In the genomic region with DNA sequence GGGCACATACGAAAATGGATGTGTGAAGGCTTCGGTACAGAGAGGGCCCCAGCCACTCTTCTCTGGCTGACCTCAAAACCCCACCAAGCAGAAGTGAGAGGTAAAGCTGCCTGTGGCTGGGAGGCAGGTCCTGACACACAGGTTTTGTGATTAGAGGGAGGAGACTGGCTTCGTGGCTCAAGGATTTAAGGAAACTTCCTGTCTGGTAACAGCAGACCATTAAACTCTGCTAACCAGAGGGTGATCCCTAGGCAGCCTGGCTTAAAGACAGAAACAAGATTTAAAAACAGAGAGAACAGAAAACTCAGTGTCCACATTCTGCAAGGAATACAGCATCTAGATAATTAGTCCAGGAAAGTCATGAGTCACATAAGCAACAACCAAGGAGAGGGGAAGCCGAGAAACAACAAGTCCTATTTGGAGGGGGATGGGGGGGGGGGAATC, we compare ENCODE assay signal across 15 cellular contexts.
DNase-seq lines count a peak whose midpoint lies in the region; ATAC-seq and TF ChIP-seq lines count a peak whose summit lies in the region.
"Had no signal": no experiment of that assay in that cellular context is flagged by ENCODE, and none has a peak within 500 bp of the region (broad histone marks: within the 10 kb centered on the region; RNA-seq: fewer than 3 reads in every experiment).

No MANE protein-coding gene starts in this region.

- no peaks in the 10 kb centered on the region for H3K79me2 ChIP-seq in MM.1S (ENCODE audit: low read length)

- H3K4me1 ChIP-seq in lower lobe of right lung (peaks cover 10% of the 10 kb centered on the region), MM.1S (ENCODE audit: low read length) (no peaks in the 10 kb centered on the region)

- intact Hi-C loops in lower lobe of right lung (cut with DNase I), result no loop called here

- H4K20me1 ChIP-seq in MM.1S (ENCODE audit: insufficient read depth, low read length), result no peaks in the 10 kb centered on the region

- H3F3A ChIP-seq in MM.1S (ENCODE audit: insufficient read depth, low read length), result no peaks in the 10 kb centered on the region

- H3K27me3 ChIP-seq in lower lobe of right lung (ENCODE audit: low read depth), result no peaks in the 10 kb centered on the region
- no peaks in the 10 kb centered on the region for H3K27me3 ChIP-seq in MM.1S (replicated peaks; ENCODE audit: insufficient read depth, low read length)
- H3K27me3 ChIP-seq: brain microvascular endothelial cell, tibial nerve had no signal

- ATAC-seq in GM19468 (IDR thresholded peaks at IDR 0.05; ENCODE audit: extremely low read depth, unreplicated experiment), result peak; percentile 52
- ATAC-seq in HG03175 (IDR thresholded peaks at IDR 0.05; ENCODE audit: unreplicated experiment), result peak; percentile 65
- no peak for ATAC-seq in lower lobe of right lung

- H2AFZ ChIP-seq in MM.1S (ENCODE audit: low read length), result no peak overlapping the region

- TF ChIP-seq CTCF in lower lobe of right lung (IDR thresholded peaks at IDR 0.05) (no peak), MM.1S (IDR thresholded peaks at IDR 0.05; ENCODE audit: low read length) (no peak)

- no peak overlapping the region for H3K27ac ChIP-seq in lower lobe of right lung
- H3K27ac ChIP-seq in MM.1S (ENCODE audit: low read length), result no peak overlapping the region
- H3K27ac ChIP-seq: brain microvascular endothelial cell, HL-60 had no signal

- H3K4me2 ChIP-seq in MM.1S (ENCODE audit: low read depth, low read length), result no peak overlapping the region

- DNase-seq in COLO829 (ENCODE audit: low spot score) (peak; percentile 77), foreskin melanocyte (peak; percentile 31), lower lobe of right lung (no peak), MM.1S (no peak), SK-N-DZ (ENCODE audit: low spot score) (no peak)
- no peak for DNase-seq in stimulated activated CD4-positive, alpha-beta T cell treated with anti-CD3 and anti-CD28 coated beads, Interleukin-4, amount 100 ng/mL, for 4 hours
- DNase-seq: activated CD4-positive, alpha-beta T cell treated with anti-CD3 and anti-CD28 coated beads, Interleukin-2, amount 50 U/mL, for 4 hours; CD4-positive, alpha-beta memory T cell; NCI-H2107; SIG-M5 had no signal

- no peak overlapping the region for H3K9ac ChIP-seq in MM.1S (ENCODE audit: low read length)

- H3K36me3 ChIP-seq in lower lobe of right lung, result peaks cover 11% of the 10 kb centered on the region
- H3K36me3 ChIP-seq in MM.1S (replicated peaks; ENCODE audit: insufficient read depth, low read length), result no peaks in the 10 kb centered on the region
- H3K36me3 ChIP-seq: brain microvascular endothelial cell had no signal

- H3K4me3 ChIP-seq in lower lobe of right lung (no peak overlapping the region), MM.1S (ENCODE audit: low read length) (no peak overlapping the region)
- H3K4me3 ChIP-seq: tibial nerve had no signal

- peaks cover 8% of the 10 kb centered on the region for H3K9me3 ChIP-seq in lower lobe of right lung
- no peaks in the 10 kb centered on the region for H3K9me3 ChIP-seq in MM.1S (replicated peaks; ENCODE audit: insufficient read depth, low read length)

- no peaks in the 10 kb centered on the region for H3K9me2 ChIP-seq in MM.1S (replicated peaks; ENCODE audit: insufficient read depth, low read length)

Comparison
In these comparisons a context has a peak if more than half of its experiments do, and no peak if none do; other contexts are left out.
1. DNase-seq: peak in COLO829 (single experiment) and foreskin melanocyte (single experiment); none in stimulated activated CD4-positive, alpha-beta T cell treated with anti-CD3 and anti-CD28 coated beads, Interleukin-4, amount 100 ng/mL, for 4 hours (0 of 2), lower lobe of right lung (single experiment), MM.1S (single experiment) and SK-N-DZ (single experiment).
2. ATAC-seq: peak in GM19468 (single experiment) and HG03175 (single experiment); none in lower lobe of right lung (0 of 2).